In genomic region chr9:17229945-17230560, GRCh38 we compare ENCODE assay signal across 1 cellular context.
TF ChIP-seq lines count a peak whose summit lies in the region.

No MANE protein-coding gene starts in this region.

TF ChIP-seq in HepG2, 621 proteins besides CTCF, POLR2A, EP300 and RAD21 (continued from another document):
- TF ChIP-seq FOXP4 (CRISPR knock-in tag; IDR thresholded peaks at IDR 0.05) = 0 out of 2 replicates have a peak, but pooled peaks have one; percentile 13
